8 cellular contexts compared by ENCODE assay signal in the genomic region with DNA sequence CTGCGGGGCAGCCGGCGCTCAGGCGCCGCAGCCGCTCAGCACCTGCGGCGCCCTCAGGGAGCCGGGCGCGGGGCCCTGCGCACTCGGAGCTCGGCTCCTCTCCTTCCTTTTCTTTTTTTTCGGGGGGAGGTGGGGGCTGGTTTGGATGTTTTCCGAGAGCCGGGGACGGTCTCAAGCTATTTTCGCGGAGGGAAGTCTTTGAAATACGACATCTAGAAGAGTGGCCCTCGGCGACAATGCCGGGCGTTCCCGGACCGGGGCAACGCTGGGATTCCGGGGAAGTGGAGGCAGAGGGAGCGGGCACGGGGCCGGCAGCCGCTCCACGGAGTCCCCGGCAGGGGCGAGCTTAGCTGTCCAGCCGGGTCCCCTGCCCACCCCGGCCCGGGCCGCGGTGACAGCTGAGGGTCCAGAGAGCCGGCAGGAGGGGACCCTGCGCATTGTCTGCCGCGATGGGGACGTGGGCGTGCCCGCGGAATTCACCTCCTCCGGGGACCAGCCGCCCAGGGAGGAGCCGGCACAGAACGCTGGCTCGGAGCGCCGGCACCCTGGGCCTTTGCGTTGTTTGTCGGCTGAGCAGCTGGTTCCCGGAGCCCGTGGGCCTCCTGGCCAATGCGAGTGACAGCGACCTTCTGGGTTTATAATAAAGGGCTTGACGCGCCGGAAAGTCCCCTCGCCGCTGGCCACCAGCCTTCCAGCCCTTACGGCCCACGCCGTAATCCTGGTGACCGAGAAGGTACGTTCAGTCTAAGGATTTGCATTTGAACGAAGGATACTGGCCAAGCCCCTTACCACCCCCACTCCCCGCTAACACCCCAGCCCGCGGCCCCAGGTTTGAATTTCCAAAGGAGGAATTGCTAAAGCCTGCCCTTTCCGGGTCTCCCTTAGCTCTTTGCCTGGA.
DNase-seq lines count a peak whose midpoint lies in the region; ATAC-seq and TF ChIP-seq lines count a peak whose summit lies in the region.

No MANE protein-coding gene starts in this region.

- in situ Hi-C loops in astrocyte of the cerebellum (cut with HindIII; ENCODE audit: low sequenced_read_pairs) = no loop called here

- no peak for TF ChIP-seq CTCF in astrocyte of the cerebellum (IDR thresholded peaks at IDR 0.05; ENCODE audit: low read depth, low read length, missing control alignments)

- ATAC-seq in HG03342 (IDR thresholded peaks at IDR 0.05; ENCODE audit: unreplicated experiment) (peak; percentile 50), HG03097 (IDR thresholded peaks at IDR 0.05; ENCODE audit: low FRiP score, unreplicated experiment) (no peak)

- H3K4me3 ChIP-seq in astrocyte of the cerebellum (ENCODE audit: low read depth, low read length) = peak overlapping the region; percentile 54

- DNase-seq in DMS53 (lab: John Stamatoyannopoulos, UW) (peak; percentile 81), DMS53 treated with DMSO at 0.1 percent for 48 hours (lab: John Stamatoyannopoulos, UW; ENCODE audit: unreplicated experiment) (no peak), SW480 (ENCODE audit: low spot score) (peak; percentile 63), astrocyte of the cerebellum (ENCODE audit: low read depth) (no peak), iPS-NIHi7 (ENCODE audit: extremely low spot score) (peak; percentile 67)
- peak; percentile 51 to 69 for DNase-seq in stimulated activated CD4-positive, alpha-beta T cell treated with anti-CD3 and anti-CD28 coated beads, Interleukin-1b, Interleukin-23, amount 100 ng/mL, for 4 hours (ENCODE audit: low read depth in 2 of 2)

Comparison
In these comparisons a context has a peak if more than half of its experiments do, and no peak if none do; other contexts are left out.
1. DNase-seq: peak in DMS53 (single experiment), SW480 (single experiment), iPS-NIHi7 (single experiment) and stimulated activated CD4-positive, alpha-beta T cell treated with anti-CD3 and anti-CD28 coated beads, Interleukin-1b, Interleukin-23, amount 100 ng/mL, for 4 hours (2 of 2); none in DMS53 treated with DMSO at 0.1 percent for 48 hours (single experiment) and astrocyte of the cerebellum (single experiment).